In genomic region chr14:64918216-64918615, GRCh38 we compare ENCODE assay signal across 25 cellular contexts. TPM values are rescaled to one million over a fixed set of nuclear protein-coding genes. Genes with fewer than 3 reads are reported as not detected.
DNase-seq lines count a peak whose midpoint lies in the region; ATAC-seq, FAIRE-seq and TF ChIP-seq lines count a peak whose summit lies in the region.
"Had no signal": no experiment of that assay in that cellular context is flagged by ENCODE, and none has a peak within 500 bp of the region (broad histone marks: within the 10 kb centered on the region; RNA-seq: fewer than 3 reads in every experiment).

No MANE protein-coding gene starts in this region.

- H3K27me3 Mint-ChIP-seq in CD8-positive, alpha-beta T cell (ENCODE audit: low read depth): no peaks in the 10 kb centered on the region
- H3K27me3 Mint-ChIP-seq in naive thymus-derived CD8-positive, alpha-beta T cell: no peaks in the 10 kb centered on the region
- no peaks in the 10 kb centered on the region for H3K27me3 Mint-ChIP-seq in progenitor cell of endocrine pancreas

- intact Hi-C loops in CD8-positive, alpha-beta T cell (cut with DNase I, micrococcal nuclease): loop anchor here in 1 of 2 experiments (10.0 kb wide), 1 partner anchor 367 kb away; no protein-coding TSS in a partner anchor
- intact Hi-C loops in GM12878 (cut with micrococcal nuclease; ENCODE audit: unreplicated experiment): no loop called here

- CTCF ChIA-PET in SK-N-SH (lab: Yijun Ruan, JAX): interaction anchor here (0.7 to 2.2 kb wide), 4 partner anchors 7 to 95 kb away, joined by 3 to 7 read pairs (median 4); no protein-coding TSS in a partner anchor
- CTCF ChIA-PET in CD8-positive, alpha-beta T cell (lab: Charles Lee): interaction anchor here (0.9 kb wide), 1 partner anchor 68 kb away, joined by 3 read pairs; the partner anchor contains the start of gene FNTB
- CTCF ChIA-PET in GM12878 (lab: Yijun Ruan, JAX): interaction anchor here (1.0 to 2.2 kb wide), 3 partner anchors 9 to 102 kb away, joined by 3 to 6 read pairs (median 4); no protein-coding TSS in a partner anchor

- H3K27ac ChIP-seq in SK-N-SH (ENCODE audit: low read depth in 2 of 2, low read length in 1 of 2) (no peak overlapping the region), GM12878 (ENCODE audit: control insufficient read depth, insufficient read depth) (no peak overlapping the region)
- no peak overlapping the region for H3K27ac ChIP-seq in CD8-positive, alpha-beta T cell (ENCODE audit: low read depth, low read length)
- H3K27ac ChIP-seq: 22Rv1, dorsolateral prefrontal cortex, esophagus muscularis mucosa, hepatocyte, HL-60, transverse colon had no signal

- no peak for TF ChIP-seq CTCF in SK-N-SH (IDR thresholded peaks at IDR 0.05)
- no peak for TF ChIP-seq CTCF in CD8-positive, alpha-beta T cell (IDR thresholded peaks at IDR 0.05)
- TF ChIP-seq CTCF in GM12878 (IDR thresholded peaks at IDR 0.05 in 2 of 3, conservative IDR thresholded peaks at IDR 0.05 in 1 of 3; ENCODE audit: control insufficient read depth in 2 of 3, extremely low read depth in 1 of 3, insufficient read depth in 1 of 3, low read depth in 3 of 3, low read length in 3 of 3): no peak
- TF ChIP-seq CTCF in progenitor cell of endocrine pancreas (IDR thresholded peaks at IDR 0.05; ENCODE audit: unreplicated experiment): no peak

- SMC1A ChIA-PET in GM12878 (lab: Charles Lee; ENCODE audit: uncharacterized antibody, unreplicated experiment): interaction anchor here (1.2 to 1.8 kb wide), 3 partner anchors 10 to 83 kb away, joined by 3 to 4 read pairs (median 3); no protein-coding TSS in a partner anchor

- H3K36me3 ChIP-seq in SK-N-SH (replicated peaks in 1 of 2; ENCODE audit: control insufficient read depth in 1 of 2, insufficient read depth in 2 of 2, low read length in 1 of 2) (peaks cover 0 to 16% of the 10 kb centered on the region in 2 experiments), GM12878 (ENCODE audit: control insufficient read depth in 2 of 2, insufficient read depth in 2 of 2, low read length in 1 of 2) (peaks cover 0 to 4% of the 10 kb centered on the region in 2 experiments; a peak in 1 of 4 replicates)
- no peaks in the 10 kb centered on the region for H3K36me3 ChIP-seq in CD8-positive, alpha-beta T cell (ENCODE audit: insufficient read depth, low read length)
- H3K36me3 ChIP-seq: transverse colon had no signal

- POLR2A ChIA-PET in SK-N-SH (lab: Yijun Ruan, JAX) (no interaction called here), GM12878 (lab: Charles Lee) (interaction anchor here (1.3 to 2.1 kb wide), 2 partner anchors 9 to 35 kb away, joined by 3 to 6 read pairs; no protein-coding TSS in a partner anchor)
- POLR2A ChIA-PET in CD8-positive, alpha-beta T cell (lab: Charles Lee): no interaction called here
- POLR2A ChIA-PET in naive thymus-derived CD8-positive, alpha-beta T cell (lab: Charles Lee): no interaction called here

- peaks cover 19% of the 10 kb centered on the region for H4K20me1 ChIP-seq in SK-N-SH (ENCODE audit: insufficient read depth)
- H4K20me1 ChIP-seq in GM12878 (ENCODE audit: control insufficient read depth, insufficient read depth): no peaks in the 10 kb centered on the region

- H3K9me3 Mint-ChIP-seq in CD8-positive, alpha-beta T cell: no peaks in the 10 kb centered on the region
- H3K9me3 Mint-ChIP-seq in naive thymus-derived CD8-positive, alpha-beta T cell: peaks cover 0 to 2% (median 0%) of the 10 kb centered on the region in 9 donors
- H3K9me3 Mint-ChIP-seq in progenitor cell of endocrine pancreas (ENCODE audit: low read depth): no peaks in the 10 kb centered on the region

- TF ChIP-seq EP300 in SK-N-SH (IDR thresholded peaks at IDR 0.05; ENCODE audit: borderline replicate concordance in 1 of 2, low read depth in 1 of 2, low read length in 1 of 2) (no peak), GM12878 (IDR thresholded peaks at IDR 0.05; ENCODE audit: borderline replicate concordance in 1 of 2, control insufficient read depth in 1 of 2, low read depth in 2 of 2, low read length in 2 of 2) (no peak)

- WGBS in SK-N-SH (ENCODE audit: low lambda C conversion rate): 86% methylated on average over 4 of the region's 4 CpGs
- 96% methylated on average over 4 of the region's 4 CpGs for WGBS in GM12878 (ENCODE audit: insufficient coverage, insufficient replicate concordance, low lambda C conversion rate, missing lambda C conversion rate)

- H3K9me3 ChIP-seq in SK-N-SH (no peaks in the 10 kb centered on the region; the same call in 1 of the 2 replicates), GM12878 (replicated peaks; ENCODE audit: control insufficient read depth, insufficient read depth, low read length) (no peaks in the 10 kb centered on the region; the same call in 1 of the 3 replicates)
- no peaks in the 10 kb centered on the region for H3K9me3 ChIP-seq in CD8-positive, alpha-beta T cell (ENCODE audit: low read length)
- H3K9me3 ChIP-seq: esophagus muscularis mucosa, transverse colon had no signal

- DNase-seq in SK-N-SH (no peak), GM12878 (ENCODE audit: low read depth, low spot score) (no peak), progenitor cell of endocrine pancreas (ENCODE audit: low spot score, unreplicated experiment) (no peak), NCI-H524 treated with DMSO at 0.1 percent for 48 hours (lab: John Stamatoyannopoulos, UW) (no peak)
- no peak for DNase-seq in CD8-positive, alpha-beta T cell
- DNase-seq in naive thymus-derived CD8-positive, alpha-beta T cell: no peak
- DNase-seq: DMS79; dorsolateral prefrontal cortex; KBM-7; NCI-H1048; NCI-H2107; NCI-H526; PC-3; stimulated activated CD4-positive, alpha-beta T cell treated with anti-CD3 and anti-CD28 coated beads, Interleukin-4, amount 100 ng/mL, for 4 hours; transverse colon had no signal

- in situ Hi-C loops in GM12878 (cut with MboI): no loop called here

- no TSS peak for BruUV-seq in GM12878 (replicated peaks; lab: Mats Ljungman, UMichigan)

- no peak for TF ChIP-seq POLR2A in GM12878 (IDR thresholded peaks at IDR 0.05; ENCODE audit: low read depth, low read length)

- H2AFZ ChIP-seq in SK-N-SH (ENCODE audit: low read depth) (no peak overlapping the region), GM12878 (ENCODE audit: control insufficient read depth, low read depth, low read length) (no peak overlapping the region)
- H2AFZ ChIP-seq: hepatocyte had no signal

- no peaks in the 10 kb centered on the region for H3K9me2 ChIP-seq in SK-N-SH

- H3K4me1 ChIP-seq in SK-N-SH (ENCODE audit: control insufficient read depth in 1 of 2, insufficient read depth in 2 of 2, low read depth in 1 of 2, low read length in 1 of 2) (peaks cover 9 to 15% of the 10 kb centered on the region in 2 experiments; a peak in 3 of 4 replicates), GM12878 (ENCODE audit: control insufficient read depth, insufficient read depth, low read length) (peaks cover 5% of the 10 kb centered on the region; the same call in 1 of the 2 replicates)
- peaks cover 57% of the 10 kb centered on the region for H3K4me1 ChIP-seq in CD8-positive, alpha-beta T cell (ENCODE audit: insufficient read depth, low read length)

- H3K79me2 ChIP-seq in SK-N-SH (ENCODE audit: insufficient read depth) (peaks cover 88% of the 10 kb centered on the region), GM12878 (ENCODE audit: control insufficient read depth, insufficient read depth, low read length) (peaks cover 65% of the 10 kb centered on the region)

- no peak overlapping the region for H3K27ac Mint-ChIP-seq in CD8-positive, alpha-beta T cell
- H3K27ac Mint-ChIP-seq in naive thymus-derived CD8-positive, alpha-beta T cell: peak overlapping the region in 7 of 10 donors; percentile 25 to 89 (median 58)
- H3K27ac Mint-ChIP-seq in progenitor cell of endocrine pancreas: no peak overlapping the region

- peaks cover 5% of the 10 kb centered on the region for H3F3A ChIP-seq in SK-N-SH (replicated peaks; ENCODE audit: insufficient read depth)

- ATAC-seq in SK-N-SH treated with all-trans-retinoic acid at 6 μM for 48 hours (no peak), GM12878 (no peak), GM21529 (IDR thresholded peaks at IDR 0.05; ENCODE audit: unreplicated experiment) (no peak)
- ATAC-seq in CD8-positive, alpha-beta T cell: no peak
- no peak for ATAC-seq in naive thymus-derived CD8-positive, alpha-beta T cell
- ATAC-seq: PC-3 had no signal

- no peak for FAIRE-seq in GM12878 (lab: Jason Lieb, UNC)
- FAIRE-seq: TTC549 had no signal

- H3K9ac ChIP-seq in SK-N-SH (no peak overlapping the region), GM12878 (ENCODE audit: control insufficient read depth, insufficient read depth, low read length) (no peak overlapping the region)

- TF ChIP-seq RAD21 in SK-N-SH (IDR thresholded peaks at IDR 0.05; ENCODE audit: low read length): no peak
- TF ChIP-seq RAD21 in GM12878 (IDR thresholded peaks at IDR 0.05; ENCODE audit: insufficient read depth, low read depth, low read length): no peak

- H3K4me2 ChIP-seq in SK-N-SH (peak overlapping the region; percentile 43; the same call in 1 of the 2 replicates), GM12878 (ENCODE audit: control insufficient read depth, insufficient read depth) (0 out of 2 replicates have a peak overlapping the region, but pooled peaks have one; percentile 7)
- H3K4me2 ChIP-seq: hepatocyte had no signal

- peaks cover 61% of the 10 kb centered on the region for H3K36me3 Mint-ChIP-seq in CD8-positive, alpha-beta T cell
- H3K36me3 Mint-ChIP-seq in naive thymus-derived CD8-positive, alpha-beta T cell: peaks cover 13 to 41% (median 19%) of the 10 kb centered on the region in 3 donors
- H3K36me3 Mint-ChIP-seq in progenitor cell of endocrine pancreas (ENCODE audit: insufficient read depth): peaks cover 4% of the 10 kb centered on the region

- H3K4me3 Mint-ChIP-seq in CD8-positive, alpha-beta T cell: peak overlapping the region; percentile 29
- peak overlapping the region in 8 of 10 donors; percentile 11 to 90 (median 46) for H3K4me3 Mint-ChIP-seq in naive thymus-derived CD8-positive, alpha-beta T cell
- no peak overlapping the region for H3K4me3 Mint-ChIP-seq in progenitor cell of endocrine pancreas (ENCODE audit: low read depth)
- H3K4me3 Mint-ChIP-seq: CD14-positive monocyte had no signal

- RAD21 ChIA-PET in GM12878 (lab: Charles Lee; ENCODE audit: unreplicated experiment): interaction anchor here (0.7 kb wide), 1 partner anchor 26 kb away, joined by 4 read pairs; no protein-coding TSS in a partner anchor

- H3K4me3 ChIP-seq in SK-N-SH (ENCODE audit: low read depth in 2 of 2, low read length in 1 of 2): no peak overlapping the region
- H3K4me3 ChIP-seq in CD8-positive, alpha-beta T cell (ENCODE audit: low read depth, low read length): no peak overlapping the region
- no peak overlapping the region for H3K4me3 ChIP-seq in GM12878
- H3K4me3 ChIP-seq: dorsolateral prefrontal cortex, esophagus muscularis mucosa, hepatocyte, transverse colon had no signal

- H3K4me1 Mint-ChIP-seq in CD8-positive, alpha-beta T cell (ENCODE audit: low read depth): peaks cover 73% of the 10 kb centered on the region
- peaks cover 43 to 85% (median 74%) of the 10 kb centered on the region in 4 donors for H3K4me1 Mint-ChIP-seq in naive thymus-derived CD8-positive, alpha-beta T cell
- peaks cover 11% of the 10 kb centered on the region for H3K4me1 Mint-ChIP-seq in progenitor cell of endocrine pancreas (ENCODE audit: low read depth)

- H3K27me3 ChIP-seq in SK-N-SH (ENCODE audit: insufficient read depth) (no peaks in the 10 kb centered on the region), GM12878 (replicated peaks in 1 of 2; ENCODE audit: control insufficient read depth in 2 of 2, insufficient read depth in 2 of 2, low read length in 1 of 2) (no peaks in the 10 kb centered on the region)
- no peaks in the 10 kb centered on the region for H3K27me3 ChIP-seq in CD8-positive, alpha-beta T cell (ENCODE audit: insufficient read depth, low read length)
- H3K27me3 ChIP-seq: dorsolateral prefrontal cortex, esophagus muscularis mucosa, hepatocyte, transverse colon had no signal

RNA-seq across cellular contexts. Expression of gene CHURC1, which starts 4.0 kb away (rescaled TPM):
- 66.8 and 74.8 TPM in 2 replicates for polyA plus RNA-seq in SK-N-SH (2012; rRNA removed)
- 90.1 and 147 TPM in 2 replicates for polyA plus RNA-seq in SK-N-SH (2012; cell fraction: cytosol; rRNA removed)
- 30.3 and 44.6 TPM in 2 replicates for polyA plus RNA-seq in SK-N-SH (2012; cell fraction: nucleus; rRNA removed)
- 10 to 100 TPM; 43.9 to 46.7 TPM for total RNA-seq in CD8-positive, alpha-beta T cell
- 143 and 151 TPM in 2 replicates for total RNA-seq in GM12878 (2013; cell fraction: nucleolus; rRNA removed)
- total RNA-seq in GM12878 (2014; rRNA removed): 41.0 and 56.9 TPM in 2 replicates
- 73.3 and 81.0 TPM in 2 replicates for total RNA-seq in GM12878 (2014; rRNA removed; fragmentation: Illumina TruSeq; extraction: Trizol)
- 65.3 and 70.2 TPM in 2 replicates for total RNA-seq in GM12878 (2021)
- polyA plus RNA-seq in GM12878 (2011; ENCODE audit: low read depth): 15.3 TPM
- 193 and 241 TPM in 2 replicates for polyA plus RNA-seq in GM12878 (2011; rRNA removed)
- 47.7 and 137 TPM in 2 replicates for polyA plus RNA-seq in GM12878 (2011; cell fraction: cytosol; rRNA removed)
- 52.4 and 56.9 TPM in 2 replicates for polyA plus RNA-seq in GM12878 (2011; cell fraction: nucleus; rRNA removed)
- polyA plus RNA-seq in GM12878 (2012): 58.2 and 78.5 TPM in 2 replicates
- 88.3 and 111 TPM in 2 replicates for polyA plus RNA-seq in GM12878 (2014; fragmentation: Illumina TruSeq; extraction: Trizol)
- 100 to 1,000 TPM; 408 to 421 TPM for polyA plus RNA-seq in GM12878 (2014; fragmentation: Nextera tagmentation; extraction: Ambion mirVana)
- 50.9 and 65.4 TPM in 2 replicates for polyA plus RNA-seq in GM12878 (2014; rRNA removed)
- polyA plus RNA-seq in GM12878 (2016; fragmentation: Nextera tagmentation; extraction: Ambion mirVana): 100 to 1,000 TPM; 237 to 262 TPM
- 22.6 and 25.2 TPM in 2 replicates for polyA minus RNA-seq in GM12878 (2011; rRNA and poly(A)+ RNA removed)
- polyA minus RNA-seq in GM12878 (2011; cell fraction: cytosol; rRNA and poly(A)+ RNA removed): 7.2 and 9.6 TPM in 2 replicates
- 21.5 and 24.7 TPM in 2 replicates for polyA minus RNA-seq in GM12878 (2011; cell fraction: nucleus; rRNA and poly(A)+ RNA removed)
- 100 to 1,000 TPM in 1 of 2 experiments, 10 to 100 TPM in 1; 99.9 to 104 TPM for total RNA-seq in naive thymus-derived CD8-positive, alpha-beta T cell
- polyA plus RNA-seq in naive thymus-derived CD8-positive, alpha-beta T cell: 100 to 1,000 TPM; 122 to 166 (median 148) TPM
- 37.2 and 43.6 TPM in 2 replicates for total RNA-seq in progenitor cell of endocrine pancreas

RNA-seq across cellular contexts. Expression of gene GPX2, which starts 24.3 kb away (rescaled TPM):
- polyA plus RNA-seq in SK-N-SH (2012; rRNA removed) (not detected in 2 replicates), GM12878 (2011; rRNA removed) (not detected in 2 replicates), GM12878 (2014; fragmentation: Illumina TruSeq; extraction: Trizol) (not detected in 2 replicates), GM12878 (2014; fragmentation: Nextera tagmentation; extraction: Ambion mirVana) (not detected), GM12878 (2014; rRNA removed) (not detected in 2 replicates), GM12878 (2016; fragmentation: Nextera tagmentation; extraction: Ambion mirVana) (not detected)
- not detected in 2 replicates for polyA plus RNA-seq in SK-N-SH (2012; cell fraction: cytosol; rRNA removed)
- polyA plus RNA-seq in SK-N-SH (2012; cell fraction: nucleus; rRNA removed): not detected in 2 replicates
- total RNA-seq in CD8-positive, alpha-beta T cell: not detected
- not detected in 2 replicates for total RNA-seq in GM12878 (2013; cell fraction: nucleolus; rRNA removed)
- total RNA-seq in GM12878 (2014; rRNA removed) (not detected in 2 replicates), GM12878 (2014; rRNA removed; fragmentation: Illumina TruSeq; extraction: Trizol) (not detected in 2 replicates), GM12878 (2021) (0.85 TPM in 1 of 2 replicates, not detected in the other), progenitor cell of endocrine pancreas (11.0 and 13.9 TPM in 2 replicates)
- not detected for polyA plus RNA-seq in GM12878 (2011; ENCODE audit: low read depth)
- polyA plus RNA-seq in GM12878 (2011; cell fraction: cytosol; rRNA removed): not detected in 2 replicates
- polyA plus RNA-seq in GM12878 (2011; cell fraction: nucleus; rRNA removed): not detected in 2 replicates
- polyA plus RNA-seq in GM12878 (2012): 0.15 and 0.32 TPM in 2 replicates
- polyA minus RNA-seq in GM12878 (2011; rRNA and poly(A)+ RNA removed): not detected in 2 replicates
- polyA minus RNA-seq in GM12878 (2011; cell fraction: cytosol; rRNA and poly(A)+ RNA removed): not detected in 2 replicates
- polyA minus RNA-seq in GM12878 (2011; cell fraction: nucleus; rRNA and poly(A)+ RNA removed): not detected in 2 replicates
- not detected for total RNA-seq in naive thymus-derived CD8-positive, alpha-beta T cell
- polyA plus RNA-seq in naive thymus-derived CD8-positive, alpha-beta T cell: under 1 TPM in 1 of 3 donors, not detected in 2; 0.29 TPM
- total RNA-seq: esophagus muscularis mucosa, kidney epithelial cell, skeletal muscle tissue had no signal
- polyA plus RNA-seq: CD14-positive monocyte had no signal

RNA-seq across cellular contexts. Expression of gene SPTB, which starts 38.5 kb away (rescaled TPM):
- polyA plus RNA-seq in SK-N-SH (2012; rRNA removed) (0.15 and 0.24 TPM in 2 replicates), GM12878 (2011; rRNA removed) (0.04 and 0.06 TPM in 2 replicates), GM12878 (2014; fragmentation: Illumina TruSeq; extraction: Trizol) (0.01 TPM in 1 of 2 replicates, not detected in the other), GM12878 (2014; fragmentation: Nextera tagmentation; extraction: Ambion mirVana) (not detected), GM12878 (2014; rRNA removed) (0.03 TPM in 1 of 2 replicates, not detected in the other), GM12878 (2016; fragmentation: Nextera tagmentation; extraction: Ambion mirVana) (not detected)
- polyA plus RNA-seq in SK-N-SH (2012; cell fraction: cytosol; rRNA removed): 0.08 TPM in 2 replicates
- 0.31 and 0.53 TPM in 2 replicates for polyA plus RNA-seq in SK-N-SH (2012; cell fraction: nucleus; rRNA removed)
- total RNA-seq in CD8-positive, alpha-beta T cell: not detected
- 0.08 and 0.20 TPM in 2 replicates for total RNA-seq in GM12878 (2013; cell fraction: nucleolus; rRNA removed)
- total RNA-seq in GM12878 (2014; rRNA removed) (under 0.01 and 0.05 TPM in 2 replicates), GM12878 (2014; rRNA removed; fragmentation: Illumina TruSeq; extraction: Trizol) (under 0.01 TPM in 1 of 2 replicates, not detected in the other), GM12878 (2021) (0.03 and 0.11 TPM in 2 replicates), progenitor cell of endocrine pancreas (1.1 and 1.7 TPM in 2 replicates)
- not detected for polyA plus RNA-seq in GM12878 (2011; ENCODE audit: low read depth)
- polyA plus RNA-seq in GM12878 (2011; cell fraction: cytosol; rRNA removed): 0.03 and 0.04 TPM in 2 replicates
- 0.09 and 0.13 TPM in 2 replicates for polyA plus RNA-seq in GM12878 (2011; cell fraction: nucleus; rRNA removed)
- polyA plus RNA-seq in GM12878 (2012): 0.03 and 0.13 TPM in 2 replicates
- 0.21 TPM in 1 of 2 replicates, not detected in the other for polyA minus RNA-seq in GM12878 (2011; rRNA and poly(A)+ RNA removed)
- not detected in 2 replicates for polyA minus RNA-seq in GM12878 (2011; cell fraction: cytosol; rRNA and poly(A)+ RNA removed)
- not detected in 2 replicates for polyA minus RNA-seq in GM12878 (2011; cell fraction: nucleus; rRNA and poly(A)+ RNA removed)
- under 1 TPM in 1 of 2 experiments, not detected in 1; 0.14 TPM for total RNA-seq in naive thymus-derived CD8-positive, alpha-beta T cell
- not detected for polyA plus RNA-seq in naive thymus-derived CD8-positive, alpha-beta T cell
- polyA plus RNA-seq: CD14-positive monocyte had no signal

RNA-seq across cellular contexts. Expression of gene RAB15, which starts 53.9 kb away (rescaled TPM):
- polyA plus RNA-seq in SK-N-SH (2012; rRNA removed) (14.2 and 14.8 TPM in 2 replicates), GM12878 (2011; rRNA removed) (0.77 and 0.81 TPM in 2 replicates), GM12878 (2014; fragmentation: Illumina TruSeq; extraction: Trizol) (1.6 and 3.0 TPM in 2 replicates), GM12878 (2014; fragmentation: Nextera tagmentation; extraction: Ambion mirVana) (1 to 10 TPM in 1 of 2 experiments, under 1 TPM in 1; 0.32 to 1.0 TPM), GM12878 (2014; rRNA removed) (2.5 and 3.9 TPM in 2 replicates), GM12878 (2016; fragmentation: Nextera tagmentation; extraction: Ambion mirVana) (1 to 10 TPM; 1.0 to 1.8 TPM)
- 10.6 and 12.3 TPM in 2 replicates for polyA plus RNA-seq in SK-N-SH (2012; cell fraction: cytosol; rRNA removed)
- polyA plus RNA-seq in SK-N-SH (2012; cell fraction: nucleus; rRNA removed): 31.4 and 35.1 TPM in 2 replicates
- 1 to 10 TPM; 2.9 to 3.6 TPM for total RNA-seq in CD8-positive, alpha-beta T cell
- total RNA-seq in GM12878 (2013; cell fraction: nucleolus; rRNA removed): 0.76 and 1.8 TPM in 2 replicates
- total RNA-seq in GM12878 (2014; rRNA removed) (2.3 and 2.9 TPM in 2 replicates), GM12878 (2014; rRNA removed; fragmentation: Illumina TruSeq; extraction: Trizol) (2.4 and 2.5 TPM in 2 replicates), GM12878 (2021) (2.6 and 2.8 TPM in 2 replicates), progenitor cell of endocrine pancreas (27.6 and 28.6 TPM in 2 replicates)
- polyA plus RNA-seq in GM12878 (2011; ENCODE audit: low read depth): 1.5 TPM
- 0.72 and 0.94 TPM in 2 replicates for polyA plus RNA-seq in GM12878 (2011; cell fraction: cytosol; rRNA removed)
- 5.4 and 8.7 TPM in 2 replicates for polyA plus RNA-seq in GM12878 (2011; cell fraction: nucleus; rRNA removed)
- polyA plus RNA-seq in GM12878 (2012): 1.8 and 2.3 TPM in 2 replicates
- 0.41 and 0.88 TPM in 2 replicates for polyA minus RNA-seq in GM12878 (2011; rRNA and poly(A)+ RNA removed)
- 0.40 TPM in 1 of 2 replicates, not detected in the other for polyA minus RNA-seq in GM12878 (2011; cell fraction: cytosol; rRNA and poly(A)+ RNA removed)
- 0.24 and 0.48 TPM in 2 replicates for polyA minus RNA-seq in GM12878 (2011; cell fraction: nucleus; rRNA and poly(A)+ RNA removed)
- total RNA-seq in naive thymus-derived CD8-positive, alpha-beta T cell: 1 to 10 TPM; 4.7 TPM
- 10 to 100 TPM in 1 of 3 donors, 1 to 10 TPM in 2; 3.9 to 11.9 (median 4.2) TPM for polyA plus RNA-seq in naive thymus-derived CD8-positive, alpha-beta T cell

Comparison
In these comparisons a context has a peak if more than half of its experiments do, and no peak if none do; other contexts are left out.
1. H3K27ac Mint-ChIP-seq: peak in naive thymus-derived CD8-positive, alpha-beta T cell (7 of 10); none in CD8-positive, alpha-beta T cell (single experiment) and progenitor cell of endocrine pancreas (single experiment).